ENCODE assay signal across 1 cellular context in the genomic region with DNA sequence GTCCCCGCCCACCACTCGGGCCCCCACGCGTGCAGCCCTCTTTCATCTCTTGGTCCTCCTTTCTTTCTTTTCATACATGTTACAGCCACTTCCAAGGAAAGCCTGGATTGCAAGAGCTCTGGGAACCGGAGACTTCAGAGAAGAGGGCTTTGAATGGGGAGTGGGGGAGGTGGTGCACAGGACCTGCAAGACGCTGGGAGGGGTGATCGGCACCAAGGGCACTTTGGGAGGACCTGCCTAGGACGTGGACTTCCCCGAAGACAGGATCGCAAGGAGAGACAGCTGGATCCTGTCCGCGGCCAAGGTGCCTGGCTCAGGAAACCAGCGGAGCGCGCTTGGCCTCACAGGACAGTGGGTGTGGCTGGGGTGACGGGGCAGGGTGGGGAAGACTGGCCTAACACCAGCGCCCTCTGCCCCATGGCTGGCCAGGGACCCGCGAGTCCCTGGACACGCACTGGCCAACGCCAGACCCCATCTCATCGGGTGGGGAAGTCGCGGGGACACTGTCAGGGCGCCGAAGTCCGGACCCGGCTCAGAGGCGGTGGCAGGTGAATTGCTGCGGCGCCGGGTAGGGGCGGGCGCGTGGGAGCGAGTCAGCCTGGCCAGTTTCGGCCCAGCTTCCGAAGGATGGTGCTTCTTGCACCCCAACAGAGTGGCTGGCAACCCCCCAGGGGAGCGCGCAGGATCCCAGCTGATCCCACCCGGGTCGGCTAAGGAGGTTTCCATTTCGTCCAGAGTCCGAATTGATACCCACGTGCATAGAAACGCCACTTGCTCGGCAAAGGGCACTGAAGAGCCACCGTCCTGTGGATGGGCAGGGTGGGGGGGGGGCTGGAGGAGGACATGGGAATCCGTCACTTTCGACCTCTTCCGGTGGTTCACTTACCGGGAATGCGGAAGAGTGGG.
TF ChIP-seq lines count a peak whose summit lies in the region.

No MANE protein-coding gene starts in this region.

TF ChIP-seq in K562, 482 proteins besides CTCF, POLR2A, EP300 and RAD21:
- no peak for TF ChIP-seq ZNF354B (CRISPR knock-in tag; IDR thresholded peaks at IDR 0.05)
- TF ChIP-seq NCOA6 (IDR thresholded peaks at IDR 0.05) = no peak
TF ChIP-seq in K562: peak in this region for 0.
